8 cellular contexts compared by ENCODE assay signal in the genomic region with DNA sequence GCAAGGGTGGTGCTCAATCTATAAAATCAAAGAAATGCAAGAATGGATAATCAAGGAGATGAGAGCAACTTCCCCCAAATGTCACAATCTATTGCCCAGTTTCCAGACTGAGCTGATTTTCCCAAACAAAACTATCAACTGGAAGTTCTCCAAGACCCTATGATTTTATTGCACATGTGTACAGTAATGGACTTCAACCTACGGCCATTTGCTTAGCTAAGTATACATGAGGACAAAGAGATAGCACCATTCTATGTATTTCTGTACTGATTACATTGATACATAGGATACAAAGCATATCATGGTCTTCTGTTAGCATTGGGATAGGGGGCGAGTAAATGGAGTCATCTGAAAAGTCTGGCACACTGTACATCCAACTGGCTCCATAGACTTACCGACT.
"Had no signal": no experiment of that assay in that cellular context is flagged by ENCODE, and none has a peak within 500 bp of the region (broad histone marks: within the 10 kb centered on the region; RNA-seq: fewer than 3 reads in every experiment).

No MANE protein-coding gene starts in this region.

- ATAC-seq: GM12878 had no signal

- DNase-seq: GDM1, GF-D8 had no signal

- FAIRE-seq: G401.6, GM12878, GM12891, GM12892, GM18507, GM19239 had no signal

- H3K4me3 ChIP-seq: GM12878 had no signal
